In genomic region chr7:134444198-134444960, GRCh38 we compare ENCODE assay signal across 14 cellular contexts. TPM values are rescaled to one million over a fixed set of nuclear protein-coding genes. Genes with fewer than 3 reads are reported as not detected.
DNase-seq lines count a peak whose midpoint lies in the region; ATAC-seq, FAIRE-seq and TF ChIP-seq lines count a peak whose summit lies in the region.
"Had no signal": no experiment of that assay in that cellular context is flagged by ENCODE, and none has a peak within 500 bp of the region (broad histone marks: within the 10 kb centered on the region; RNA-seq: fewer than 3 reads in every experiment).

No MANE protein-coding gene starts in this region.

- H2AFZ ChIP-seq in astrocyte (ENCODE audit: low read depth, low read length), result no peak overlapping the region

- TF ChIP-seq CTCF in LNCaP clone FGC (IDR thresholded peaks at IDR 0.05; ENCODE audit: control insufficient read depth, extremely low read depth, insufficient read depth), result peak; percentile 72
- TF ChIP-seq CTCF in astrocyte (IDR thresholded peaks at IDR 0.05; ENCODE audit: insufficient read depth, low read depth, low read length), result no peak
- TF ChIP-seq CTCF in psoas muscle (IDR thresholded peaks at IDR 0.05), result peak; percentile 43
- TF ChIP-seq CTCF in A673 (conservative IDR thresholded peaks at IDR 0.05; ENCODE audit: low read depth, low read length), result no peak
- no peak for TF ChIP-seq CTCF in lower leg skin (IDR thresholded peaks at IDR 0.05)

- H3K4me1 ChIP-seq in astrocyte (ENCODE audit: insufficient read depth, low read length) (peaks cover 13% of the 10 kb centered on the region), psoas muscle (peaks cover 23% of the 10 kb centered on the region), A673 (ENCODE audit: insufficient read depth, low read length, poor library complexity, severe bottlenecking) (no peaks in the 10 kb centered on the region)
- H3K4me1 ChIP-seq: stomach had no signal

- intact Hi-C loops in left cardiac atrium (cut with DNase I) (no loop called here), psoas muscle (cut with DNase I) (loop anchor here in 1 of 2 donors (2.0 kb wide), 1 partner anchor 68 kb away; no protein-coding TSS in a partner anchor), A673 (cut with micrococcal nuclease; ENCODE audit: unreplicated experiment) (no loop called here), lower leg skin (cut with DNase I; ENCODE audit: low total_unique reads) (no loop called here)

- peaks cover 2% of the 10 kb centered on the region for H3K9me3 Mint-ChIP-seq in astrocyte (ENCODE audit: unreplicated experiment)

- H3K4me2 ChIP-seq in astrocyte (ENCODE audit: low read length), result no peak overlapping the region

- H3K4me3 Mint-ChIP-seq in astrocyte (ENCODE audit: unreplicated experiment), result no peak overlapping the region

- H4K20me1 ChIP-seq in astrocyte (ENCODE audit: insufficient read depth, low read length), result no peaks in the 10 kb centered on the region

- POLR2A ChIA-PET in A673 (lab: Charles Lee; ENCODE audit: low non-redundant PET), result no interaction called here

- BruUV-seq in A673 (replicated peaks; lab: Mats Ljungman, UMichigan), result no TSS peak

- ATAC-seq in left cardiac atrium, result peak; percentile 71 to 86
- peak; percentile 88 to 95 (median 92) for ATAC-seq in psoas muscle
- no peak for ATAC-seq in HG02678 (IDR thresholded peaks at IDR 0.05; ENCODE audit: unreplicated experiment)
- ATAC-seq: Panc1 had no signal

- no peaks in the 10 kb centered on the region for H3K79me2 ChIP-seq in astrocyte (ENCODE audit: insufficient read depth, low read length)

- peaks cover 28% of the 10 kb centered on the region for H3K4me1 Mint-ChIP-seq in astrocyte (ENCODE audit: low read depth, unreplicated experiment)

- no peak for TF ChIP-seq POLR2A in lower leg skin (IDR thresholded peaks at IDR 0.05)

- no peak overlapping the region for H3K4me3 ChIP-seq in LNCaP clone FGC (ENCODE audit: low read depth, low read length)
- H3K4me3 ChIP-seq in astrocyte (ENCODE audit: insufficient read depth, low read depth, low read length), result no peak overlapping the region
- H3K4me3 ChIP-seq in psoas muscle, result no peak overlapping the region
- H3K4me3 ChIP-seq in A673 (ENCODE audit: low read depth, low read length, poor library complexity, severe bottlenecking), result no peak overlapping the region
- no peak overlapping the region for H3K4me3 ChIP-seq in lower leg skin (ENCODE audit: low read depth, poor library complexity, severe bottlenecking)
- H3K4me3 ChIP-seq: stomach had no signal

- peak; percentile 34 for DNase-seq in LNCaP clone FGC (ENCODE audit: low read depth)
- no peak for DNase-seq in astrocyte (ENCODE audit: low read depth)
- DNase-seq in left cardiac atrium, result peak; percentile 55
- peak in 1 of 2 donors; percentile 76 for DNase-seq in psoas muscle
- no peak for DNase-seq in A673 (ENCODE audit: low spot score)
- no peak for DNase-seq in lower leg skin (ENCODE audit: low spot score in 2 of 2)
- DNase-seq in EL, result no peak
- DNase-seq: cortex of kidney; DMS153; NCI-H1930; stimulated activated CD4-positive, alpha-beta T cell treated with anti-CD3 and anti-CD28 coated beads, Interleukin-1b, Interleukin-23, amount 100 ng/mL, for 48 hours; stomach had no signal

- H3K27me3 Mint-ChIP-seq in astrocyte (ENCODE audit: low read depth, unreplicated experiment), result no peaks in the 10 kb centered on the region

- FAIRE-seq in astrocyte (lab: Jason Lieb, UNC), result no peak

- H3K36me3 Mint-ChIP-seq in astrocyte (ENCODE audit: low read depth, unreplicated experiment), result peaks cover 36% of the 10 kb centered on the region

- 22 to 51% (median 37%) methylated on average over 9 of the region's 9 CpGs for WGBS in psoas muscle, 3 donors
- WGBS in lower leg skin, 2 donors, result 61 to 76% methylated on average over 9 of the region's 9 CpGs

- H3K36me3 ChIP-seq in astrocyte (ENCODE audit: insufficient read depth, low read length) (peaks cover 30% of the 10 kb centered on the region), psoas muscle (ENCODE audit: insufficient read depth in 1 of 2, low read depth in 1 of 2) (peaks cover 9 to 91% of the 10 kb centered on the region in 2 donors), A673 (ENCODE audit: insufficient read depth, low read length, poor library complexity, severe bottlenecking) (peaks cover 20% of the 10 kb centered on the region)

- H3K9me3 ChIP-seq in astrocyte (ENCODE audit: insufficient read depth, low read depth, low read length) (no peaks in the 10 kb centered on the region), psoas muscle (no peaks in the 10 kb centered on the region), A673 (ENCODE audit: low read depth, low read length, poor library complexity, severe bottlenecking) (no peaks in the 10 kb centered on the region)
- H3K9me3 ChIP-seq: stomach had no signal

- H3K27me3 ChIP-seq in astrocyte (ENCODE audit: insufficient read depth, low read length), result no peaks in the 10 kb centered on the region
- no peaks in the 10 kb centered on the region for H3K27me3 ChIP-seq in psoas muscle (ENCODE audit: insufficient read depth in 3 of 3, low read length in 2 of 3)
- H3K27me3 ChIP-seq in A673 (replicated peaks; ENCODE audit: insufficient read depth, low read depth, low read length, poor library complexity), result no peaks in the 10 kb centered on the region
- H3K27me3 ChIP-seq: stomach had no signal

- H3K9ac ChIP-seq in astrocyte (ENCODE audit: low read length), result no peak overlapping the region

- H3K27ac ChIP-seq in astrocyte (ENCODE audit: low read depth, low read length), result no peak overlapping the region
- peak overlapping the region; percentile 50 for H3K27ac ChIP-seq in psoas muscle
- H3K27ac ChIP-seq in A673 (ENCODE audit: low read depth, low read length, poor library complexity, severe bottlenecking), result no peak overlapping the region
- H3K27ac ChIP-seq: stomach had no signal

- H3K27ac Mint-ChIP-seq in astrocyte (ENCODE audit: unreplicated experiment), result peak overlapping the region; percentile 8

- CTCF ChIA-PET in A673 (lab: Charles Lee), result no interaction called here

RNA-seq across cellular contexts. Expression of gene AKR1B1, which starts 14.5 kb away (rescaled TPM):
- total RNA-seq in astrocyte (88.9 and 114 TPM in 2 replicates), left cardiac atrium (100 to 1,000 TPM; 294 to 391 TPM), psoas muscle (100 to 1,000 TPM; 188 to 266 (median 197) TPM), A673 (2021) (104 and 111 TPM in 2 replicates), lower leg skin (10 to 100 TPM in 3 of 4 donors, 1 to 10 TPM in 1; 8.6 to 22.4 (median 13.1) TPM)
- 100 to 1,000 TPM; 147 to 274 (median 216) TPM for polyA plus RNA-seq in psoas muscle

Comparison
In these comparisons a context has a peak if more than half of its experiments do, and no peak if none do; other contexts are left out.
1. DNase-seq: peak in LNCaP clone FGC (single experiment) and left cardiac atrium (single experiment); none in astrocyte (single experiment), A673 (single experiment), lower leg skin (0 of 2) and EL (single experiment).
2. CTCF ChIP-seq: peak in LNCaP clone FGC (single experiment) and psoas muscle (single experiment); none in astrocyte (single experiment), A673 (single experiment) and lower leg skin (0 of 3).